In genomic region chr12:104456950-104457745, GRCh38 we compare ENCODE assay signal across 8 cellular contexts. TPM values are rescaled to one million over a fixed set of nuclear protein-coding genes. Genes with fewer than 3 reads are reported as not detected.
A peak's percentile ranks its signal among the peaks of the same experiment; 100 is the strongest.
DNase-seq lines count a peak whose midpoint lies in the region; ATAC-seq, FAIRE-seq and TF ChIP-seq lines count a peak whose summit lies in the region.

No MANE protein-coding gene starts in this region.

- no peak for FAIRE-seq in pancreas (lab: Jason Lieb, UNC)

- intact Hi-C loops in adrenal gland (cut with DNase I), result loop anchor here in 1 of 2 donors (5.0 kb wide), 2 partner anchors 65 to 75 kb away; no protein-coding TSS in a partner anchor
- intact Hi-C loops in heart left ventricle (cut with DNase I), result loop anchor here in 6 of 10 donors (2.0 to 10.0 kb wide), 7 partner anchors 148 to 420 kb away; no protein-coding TSS in a partner anchor
- intact Hi-C loops in pancreas (cut with DNase I), result no loop called here

- H3K36me3 ChIP-seq in GM23338 (ENCODE audit: insufficient read depth), result no peaks in the 10 kb centered on the region
- H3K36me3 ChIP-seq in SJSA1, result no peaks in the 10 kb centered on the region
- no peaks in the 10 kb centered on the region for H3K36me3 ChIP-seq in adrenal gland (replicated peaks in 1 of 2)
- H3K36me3 ChIP-seq in heart left ventricle, result no peaks in the 10 kb centered on the region
- no peaks in the 10 kb centered on the region for H3K36me3 ChIP-seq in pancreas

- H3K79me2 ChIP-seq in GM23338 (replicated peaks; ENCODE audit: insufficient read depth), result peaks cover 36% of the 10 kb centered on the region

- H3K9me2 ChIP-seq in GM23338 (ENCODE audit: insufficient read depth), result no peaks in the 10 kb centered on the region

- H3K27ac ChIP-seq in GM23338 (ENCODE audit: low read depth) (no peak overlapping the region), SJSA1 (no peak overlapping the region), adrenal gland (peak overlapping the region in 4 of 5 donors; percentile 25 to 92 (median 85)), heart left ventricle (peak overlapping the region; percentile 22 to 88 (median 76)), pancreas (peak overlapping the region in 3 of 4 donors; percentile 17 to 76 (median 68))

- peak overlapping the region; percentile 99 for H3K4me3 ChIP-seq in GM23338
- H3K4me3 ChIP-seq in SJSA1, result peak overlapping the region; percentile 49
- peak overlapping the region; percentile 30 to 89 (median 76) for H3K4me3 ChIP-seq in adrenal gland
- peak overlapping the region; percentile 69 to 99 (median 84) for H3K4me3 ChIP-seq in heart left ventricle
- peak overlapping the region; percentile 58 to 78 (median 67) for H3K4me3 ChIP-seq in pancreas

- H3K4me3 Mint-ChIP-seq in GM23338, result peak overlapping the region; percentile 90

- H2AFZ ChIP-seq in GM23338, result peak overlapping the region; percentile 95

- peak; percentile 45 for DNase-seq in GM04503 (ENCODE audit: low read depth)
- peak; percentile 66 for DNase-seq in GM23338 (ENCODE audit: low spot score)
- peak; percentile 54 to 59 for DNase-seq in Kasumi-1 (lab: John Stamatoyannopoulos, UW)
- peak; percentile 52 to 53 for DNase-seq in SJSA1 (ENCODE audit: low read depth in 1 of 2, low spot score in 2 of 2)
- DNase-seq in adrenal gland, result peak; percentile 71 to 90 (median 74)
- DNase-seq in heart left ventricle, result peak; percentile 58 to 79 (median 69)
- peak; percentile 56 to 78 (median 70) for DNase-seq in pancreas
- no peak for DNase-seq in SKM-1 (lab: John Stamatoyannopoulos, UW; ENCODE audit: unreplicated experiment)

- H3K9me3 ChIP-seq in SJSA1 (replicated peaks), result no peaks in the 10 kb centered on the region; the same call in 1 of the 2 replicates
- no peaks in the 10 kb centered on the region for H3K9me3 ChIP-seq in adrenal gland (replicated peaks in 1 of 3)
- no peaks in the 10 kb centered on the region for H3K9me3 ChIP-seq in heart left ventricle
- H3K9me3 ChIP-seq in pancreas, result no peaks in the 10 kb centered on the region

- peak; percentile 50 to 51 for TF ChIP-seq CTCF in GM23338 (conservative IDR thresholded peaks at IDR 0.05; ENCODE audit: low read depth in 2 of 2)
- TF ChIP-seq CTCF in adrenal gland (IDR thresholded peaks at IDR 0.05), result peak in 5 of 6 experiments; percentile 34 to 50 (median 43)
- peak in 11 of 12 donors; percentile 20 to 66 (median 33) for TF ChIP-seq CTCF in heart left ventricle (IDR thresholded peaks at IDR 0.05)
- no peak for TF ChIP-seq CTCF in pancreas (IDR thresholded peaks at IDR 0.05)

- H3K36me3 Mint-ChIP-seq in GM23338 (ENCODE audit: low read depth), result no peaks in the 10 kb centered on the region; the same call in 2 of the 3 replicates

- peak overlapping the region; percentile 81 for H3K4me2 ChIP-seq in GM23338

- H4K20me1 ChIP-seq in GM23338 (replicated peaks; ENCODE audit: insufficient read depth), result peaks cover 7% of the 10 kb centered on the region; the same call in 1 of the 2 replicates

- WGBS in adrenal gland, 4 donors, result 0 to 1% (median 0%) methylated on average over 11 to 71 of the region's 71 CpGs
- WGBS in heart left ventricle, 4 donors, result 0% methylated on average over 41 to 71 of the region's 71 CpGs
- 0% methylated on average over 57 to 71 of the region's 71 CpGs for WGBS in pancreas, 2 donors

- H3K9me3 Mint-ChIP-seq in GM23338, result no peaks in the 10 kb centered on the region

- peaks cover 43% of the 10 kb centered on the region for H3K4me1 Mint-ChIP-seq in GM23338

- H3K27me3 Mint-ChIP-seq in GM23338 (ENCODE audit: insufficient read depth, low read depth, poor library complexity), result peaks cover 42% of the 10 kb centered on the region

- TF ChIP-seq POLR2A in adrenal gland (IDR thresholded peaks at IDR 0.05), result peak; percentile 57 to 69
- TF ChIP-seq POLR2A in heart left ventricle (IDR thresholded peaks at IDR 0.05), result peak in 1 of 2 donors; percentile 32

- 0 out of 2 replicates have a peak, but pooled peaks cover 9% of the 10 kb centered on the region for H3F3A ChIP-seq in GM23338 (replicated peaks; ENCODE audit: low read depth)

- peak overlapping the region; percentile 80; the same call in 1 of the 2 replicates for H3K27ac Mint-ChIP-seq in GM23338

- ATAC-seq in GM23338 (peak; percentile 49), heart left ventricle (peak in 3 of 4 donors; percentile 38 to 65 (median 51)), pancreas (peak; percentile 55 to 74 (median 69))

- H3K27me3 ChIP-seq in GM23338 (ENCODE audit: insufficient read depth), result peaks cover 41% of the 10 kb centered on the region
- H3K27me3 ChIP-seq in SJSA1 (replicated peaks), result peaks cover 25% of the 10 kb centered on the region
- no peaks in the 10 kb centered on the region for H3K27me3 ChIP-seq in adrenal gland
- no peaks in the 10 kb centered on the region for H3K27me3 ChIP-seq in heart left ventricle
- no peaks in the 10 kb centered on the region for H3K27me3 ChIP-seq in pancreas

- peaks cover 32% of the 10 kb centered on the region for H3K4me1 ChIP-seq in GM23338 (ENCODE audit: insufficient read depth)
- H3K4me1 ChIP-seq in SJSA1 (replicated peaks), result peaks cover 24% of the 10 kb centered on the region
- H3K4me1 ChIP-seq in adrenal gland (replicated peaks in 1 of 2), result peaks cover 4 to 33% of the 10 kb centered on the region in 2 donors
- H3K4me1 ChIP-seq in heart left ventricle, result peaks cover 0 to 45% (median 19%) of the 10 kb centered on the region in 12 donors
- peaks cover 0 to 8% (median 0%) of the 10 kb centered on the region in 3 donors for H3K4me1 ChIP-seq in pancreas

TF ChIP-seq in GM23338, 12 proteins besides CTCF, POLR2A, EP300 and RAD21 (continues in another document):
- TF ChIP-seq STAT1 (IDR thresholded peaks at IDR 0.05; ENCODE audit: unreplicated experiment), result no peak
- TF ChIP-seq, protein P1, sequence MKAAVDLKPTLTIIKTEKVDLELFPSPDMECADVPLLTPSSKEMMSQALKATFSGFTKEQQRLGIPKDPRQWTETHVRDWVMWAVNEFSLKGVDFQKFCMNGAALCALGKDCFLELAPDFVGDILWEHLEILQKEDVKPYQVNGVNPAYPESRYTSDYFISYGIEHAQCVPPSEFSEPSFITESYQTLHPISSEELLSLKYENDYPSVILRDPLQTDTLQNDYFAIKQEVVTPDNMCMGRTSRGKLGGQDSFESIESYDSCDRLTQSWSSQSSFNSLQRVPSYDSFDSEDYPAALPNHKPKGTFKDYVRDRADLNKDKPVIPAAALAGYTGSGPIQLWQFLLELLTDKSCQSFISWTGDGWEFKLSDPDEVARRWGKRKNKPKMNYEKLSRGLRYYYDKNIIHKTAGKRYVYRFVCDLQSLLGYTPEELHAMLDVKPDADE (IDR thresholded peaks at IDR 0.05), result no peak
- TF ChIP-seq ZNF114 (CRISPR knock-in tag; IDR thresholded peaks at IDR 0.05), result no peak
- no peak; the same call in 1 of the 2 replicates for TF ChIP-seq POLR2AphosphoS5 (IDR thresholded peaks at IDR 0.05; ENCODE audit: low read depth)
- TF ChIP-seq, protein P2, sequence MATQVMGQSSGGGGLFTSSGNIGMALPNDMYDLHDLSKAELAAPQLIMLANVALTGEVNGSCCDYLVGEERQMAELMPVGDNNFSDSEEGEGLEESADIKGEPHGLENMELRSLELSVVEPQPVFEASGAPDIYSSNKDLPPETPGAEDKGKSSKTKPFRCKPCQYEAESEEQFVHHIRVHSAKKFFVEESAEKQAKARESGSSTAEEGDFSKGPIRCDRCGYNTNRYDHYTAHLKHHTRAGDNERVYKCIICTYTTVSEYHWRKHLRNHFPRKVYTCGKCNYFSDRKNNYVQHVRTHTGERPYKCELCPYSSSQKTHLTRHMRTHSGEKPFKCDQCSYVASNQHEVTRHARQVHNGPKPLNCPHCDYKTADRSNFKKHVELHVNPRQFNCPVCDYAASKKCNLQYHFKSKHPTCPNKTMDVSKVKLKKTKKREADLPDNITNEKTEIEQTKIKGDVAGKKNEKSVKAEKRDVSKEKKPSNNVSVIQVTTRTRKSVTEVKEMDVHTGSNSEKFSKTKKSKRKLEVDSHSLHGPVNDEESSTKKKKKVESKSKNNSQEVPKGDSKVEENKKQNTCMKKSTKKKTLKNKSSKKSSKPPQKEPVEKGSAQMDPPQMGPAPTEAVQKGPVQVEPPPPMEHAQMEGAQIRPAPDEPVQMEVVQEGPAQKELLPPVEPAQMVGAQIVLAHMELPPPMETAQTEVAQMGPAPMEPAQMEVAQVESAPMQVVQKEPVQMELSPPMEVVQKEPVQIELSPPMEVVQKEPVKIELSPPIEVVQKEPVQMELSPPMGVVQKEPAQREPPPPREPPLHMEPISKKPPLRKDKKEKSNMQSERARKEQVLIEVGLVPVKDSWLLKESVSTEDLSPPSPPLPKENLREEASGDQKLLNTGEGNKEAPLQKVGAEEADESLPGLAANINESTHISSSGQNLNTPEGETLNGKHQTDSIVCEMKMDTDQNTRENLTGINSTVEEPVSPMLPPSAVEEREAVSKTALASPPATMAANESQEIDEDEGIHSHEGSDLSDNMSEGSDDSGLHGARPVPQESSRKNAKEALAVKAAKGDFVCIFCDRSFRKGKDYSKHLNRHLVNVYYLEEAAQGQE (IDR thresholded peaks at IDR 0.05; ENCODE audit: unreplicated experiment), result no peak
- TF ChIP-seq ZNF331 (CRISPR knock-in tag; IDR thresholded peaks at IDR 0.05; ENCODE audit: low read depth), result no peak
- no peak for TF ChIP-seq EZH2 (IDR thresholded peaks at IDR 0.05; ENCODE audit: low read depth, unreplicated experiment)
- no peak for TF ChIP-seq NANOG (IDR thresholded peaks at IDR 0.05; ENCODE audit: borderline replicate concordance)
- no peak for TF ChIP-seq CREB1 (CRISPR knock-in tag; IDR thresholded peaks at IDR 0.05; ENCODE audit: low read depth)
- TF ChIP-seq EZH2phosphoT487 (IDR thresholded peaks at IDR 0.05; ENCODE audit: unreplicated experiment), result no peak
- no peak for TF ChIP-seq JUNB (IDR thresholded peaks at IDR 0.05; ENCODE audit: unreplicated experiment)

RNA-seq across cellular contexts. Expression of gene CHST11, which starts 0.4 kb away (rescaled TPM):
- 13.4 and 25.7 TPM in 2 replicates for total RNA-seq in GM23338 (2014; rRNA removed; shearing (Covaris generic))
- polyA plus RNA-seq in GM23338 (2016; fragmentation: Nextera tagmentation; extraction: Ambion mirVana) (6.9 and 7.7 TPM in 2 replicates), adrenal gland (10 to 100 TPM in 1 of 3 donors, 1 to 10 TPM in 2; 6.2 to 17.8 (median 7.6) TPM), heart left ventricle (1 to 10 TPM; 1.1 to 1.8 TPM), pancreas (1 to 10 TPM; 1.1 to 2.9 TPM)
- total RNA-seq in SJSA1 (2014; rRNA removed; shearing (Covaris generic)), result 0.41 and 0.71 TPM in 2 replicates
- total RNA-seq in adrenal gland (10 to 100 TPM; 26.2 to 95.1 (median 38.3) TPM), heart left ventricle (10 to 100 TPM in 3 of 9 donors, 1 to 10 TPM in 6; 2.3 to 16.9 (median 4.4) TPM), pancreas (10 to 100 TPM in 3 of 6 donors, 1 to 10 TPM in 3; 3.8 to 14.8 (median 9.8) TPM)

Comparison
In these comparisons a context has a peak if more than half of its experiments do, and no peak if none do; other contexts are left out.
1. H3K27ac ChIP-seq: peak in adrenal gland (4 of 5), heart left ventricle (12 of 12) and pancreas (3 of 4); none in GM23338 (single experiment) and SJSA1 (single experiment).
2. H3K4me3 ChIP-seq: peak in every context shown above with its lines; median percentile 99 in GM23338; 84 in heart left ventricle; 76 in adrenal gland; 67 in pancreas; 49 in SJSA1.
3. CTCF ChIP-seq: peak in GM23338 (2 of 2), adrenal gland (5 of 6) and heart left ventricle (11 of 12); none in pancreas (0 of 4).
4. intact Hi-C loops: an anchor here in heart left ventricle (2.0 to 10.0 kb wide); none called in pancreas.
5. Peak in every context shown above with its lines, with median percentiles within 50 percentile points of each other: ATAC-seq.